In the genomic region with DNA sequence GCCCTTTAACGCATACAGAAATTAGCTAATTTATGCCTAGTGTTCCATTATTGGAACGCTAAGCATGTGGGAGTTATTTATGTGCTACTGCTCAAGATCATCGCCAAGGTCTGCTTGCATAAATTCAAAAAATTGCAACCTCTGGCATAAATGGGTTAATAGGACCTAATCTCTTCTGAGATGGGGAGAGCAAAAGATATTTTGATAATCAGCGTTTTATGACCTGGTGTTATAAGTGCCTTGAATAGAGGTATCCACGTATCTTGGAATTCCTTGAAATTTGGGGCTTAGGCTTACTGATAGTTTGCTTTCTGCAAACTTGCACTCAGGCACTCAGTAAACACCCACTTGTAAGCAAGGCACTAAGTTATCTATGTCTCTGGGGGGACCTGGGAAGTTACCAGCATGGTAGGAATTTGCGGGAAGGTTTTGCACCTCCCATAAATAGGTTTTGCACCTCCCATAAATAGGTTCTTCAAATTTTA, we compare ENCODE assay signal across 1 cellular context.
TF ChIP-seq lines count a peak whose summit lies in the region.

No MANE protein-coding gene starts in this region.

TF ChIP-seq in GM12878, 131 proteins besides CTCF, POLR2A, EP300 and RAD21:
- no peak for TF ChIP-seq WRNIP1 (IDR thresholded peaks at IDR 0.05; ENCODE audit: borderline replicate concordance, low read depth, low read length)
- TF ChIP-seq, protein P1, sequence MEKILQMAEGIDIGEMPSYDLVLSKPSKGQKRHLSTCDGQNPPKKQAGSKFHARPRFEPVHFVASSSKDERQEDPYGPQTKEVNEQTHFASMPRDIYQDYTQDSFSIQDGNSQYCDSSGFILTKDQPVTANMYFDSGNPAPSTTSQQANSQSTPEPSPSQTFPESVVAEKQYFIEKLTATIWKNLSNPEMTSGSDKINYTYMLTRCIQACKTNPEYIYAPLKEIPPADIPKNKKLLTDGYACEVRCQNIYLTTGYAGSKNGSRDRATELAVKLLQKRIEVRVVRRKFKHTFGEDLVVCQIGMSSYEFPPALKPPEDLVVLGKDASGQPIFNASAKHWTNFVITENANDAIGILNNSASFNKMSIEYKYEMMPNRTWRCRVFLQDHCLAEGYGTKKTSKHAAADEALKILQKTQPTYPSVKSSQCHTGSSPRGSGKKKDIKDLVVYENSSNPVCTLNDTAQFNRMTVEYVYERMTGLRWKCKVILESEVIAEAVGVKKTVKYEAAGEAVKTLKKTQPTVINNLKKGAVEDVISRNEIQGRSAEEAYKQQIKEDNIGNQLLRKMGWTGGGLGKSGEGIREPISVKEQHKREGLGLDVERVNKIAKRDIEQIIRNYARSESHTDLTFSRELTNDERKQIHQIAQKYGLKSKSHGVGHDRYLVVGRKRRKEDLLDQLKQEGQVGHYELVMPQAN (conservative IDR thresholded peaks at IDR 0.05): no peak
- no peak; the same call in 1 of the 2 replicates for TF ChIP-seq SIN3A (IDR thresholded peaks at IDR 0.05; ENCODE audit: low read depth, low read length)
- TF ChIP-seq ZNF384 (IDR thresholded peaks at IDR 0.05; ENCODE audit: borderline replicate concordance, low read depth, low read length): no peak
- TF ChIP-seq, protein P2, sequence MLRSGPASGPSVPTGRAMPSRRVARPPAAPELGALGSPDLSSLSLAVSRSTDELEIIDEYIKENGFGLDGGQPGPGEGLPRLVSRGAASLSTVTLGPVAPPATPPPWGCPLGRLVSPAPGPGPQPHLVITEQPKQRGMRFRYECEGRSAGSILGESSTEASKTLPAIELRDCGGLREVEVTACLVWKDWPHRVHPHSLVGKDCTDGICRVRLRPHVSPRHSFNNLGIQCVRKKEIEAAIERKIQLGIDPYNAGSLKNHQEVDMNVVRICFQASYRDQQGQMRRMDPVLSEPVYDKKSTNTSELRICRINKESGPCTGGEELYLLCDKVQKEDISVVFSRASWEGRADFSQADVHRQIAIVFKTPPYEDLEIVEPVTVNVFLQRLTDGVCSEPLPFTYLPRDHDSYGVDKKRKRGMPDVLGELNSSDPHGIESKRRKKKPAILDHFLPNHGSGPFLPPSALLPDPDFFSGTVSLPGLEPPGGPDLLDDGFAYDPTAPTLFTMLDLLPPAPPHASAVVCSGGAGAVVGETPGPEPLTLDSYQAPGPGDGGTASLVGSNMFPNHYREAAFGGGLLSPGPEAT (IDR thresholded peaks at IDR 0.05; ENCODE audit: low read depth): no peak
- no peak for TF ChIP-seq EED (IDR thresholded peaks at IDR 0.05; ENCODE audit: low read depth)
- TF ChIP-seq POLR2AphosphoS2 (IDR thresholded peaks at IDR 0.05; ENCODE audit: low read depth, low read length): 0 out of 2 replicates have a peak, but pooled peaks have one; percentile 18
- no peak for TF ChIP-seq CHD1 (IDR thresholded peaks at IDR 0.05; ENCODE audit: low read depth, low read length)
- no peak for TF ChIP-seq RB1 (IDR thresholded peaks at IDR 0.05; ENCODE audit: borderline replicate concordance)
- peak; percentile 53; the same call in 1 of the 2 replicates for TF ChIP-seq POLR2AphosphoS5 (IDR thresholded peaks at IDR 0.05; ENCODE audit: low read length)
- TF ChIP-seq, protein P3, sequence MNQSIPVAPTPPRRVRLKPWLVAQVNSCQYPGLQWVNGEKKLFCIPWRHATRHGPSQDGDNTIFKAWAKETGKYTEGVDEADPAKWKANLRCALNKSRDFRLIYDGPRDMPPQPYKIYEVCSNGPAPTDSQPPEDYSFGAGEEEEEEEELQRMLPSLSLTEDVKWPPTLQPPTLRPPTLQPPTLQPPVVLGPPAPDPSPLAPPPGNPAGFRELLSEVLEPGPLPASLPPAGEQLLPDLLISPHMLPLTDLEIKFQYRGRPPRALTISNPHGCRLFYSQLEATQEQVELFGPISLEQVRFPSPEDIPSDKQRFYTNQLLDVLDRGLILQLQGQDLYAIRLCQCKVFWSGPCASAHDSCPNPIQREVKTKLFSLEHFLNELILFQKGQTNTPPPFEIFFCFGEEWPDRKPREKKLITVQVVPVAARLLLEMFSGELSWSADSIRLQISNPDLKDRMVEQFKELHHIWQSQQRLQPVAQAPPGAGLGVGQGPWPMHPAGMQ (IDR thresholded peaks at IDR 0.05; ENCODE audit: borderline replicate concordance): no peak
- TF ChIP-seq, protein P4, sequence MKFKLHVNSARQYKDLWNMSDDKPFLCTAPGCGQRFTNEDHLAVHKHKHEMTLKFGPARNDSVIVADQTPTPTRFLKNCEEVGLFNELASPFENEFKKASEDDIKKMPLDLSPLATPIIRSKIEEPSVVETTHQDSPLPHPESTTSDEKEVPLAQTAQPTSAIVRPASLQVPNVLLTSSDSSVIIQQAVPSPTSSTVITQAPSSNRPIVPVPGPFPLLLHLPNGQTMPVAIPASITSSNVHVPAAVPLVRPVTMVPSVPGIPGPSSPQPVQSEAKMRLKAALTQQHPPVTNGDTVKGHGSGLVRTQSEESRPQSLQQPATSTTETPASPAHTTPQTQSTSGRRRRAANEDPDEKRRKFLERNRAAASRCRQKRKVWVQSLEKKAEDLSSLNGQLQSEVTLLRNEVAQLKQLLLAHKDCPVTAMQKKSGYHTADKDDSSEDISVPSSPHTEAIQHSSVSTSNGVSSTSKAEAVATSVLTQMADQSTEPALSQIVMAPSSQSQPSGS (IDR thresholded peaks at IDR 0.05; ENCODE audit: low read length): no peak
- no peak for TF ChIP-seq HDAC6 (IDR thresholded peaks at IDR 0.05; ENCODE audit: unreplicated experiment)
- TF ChIP-seq, protein P5, sequence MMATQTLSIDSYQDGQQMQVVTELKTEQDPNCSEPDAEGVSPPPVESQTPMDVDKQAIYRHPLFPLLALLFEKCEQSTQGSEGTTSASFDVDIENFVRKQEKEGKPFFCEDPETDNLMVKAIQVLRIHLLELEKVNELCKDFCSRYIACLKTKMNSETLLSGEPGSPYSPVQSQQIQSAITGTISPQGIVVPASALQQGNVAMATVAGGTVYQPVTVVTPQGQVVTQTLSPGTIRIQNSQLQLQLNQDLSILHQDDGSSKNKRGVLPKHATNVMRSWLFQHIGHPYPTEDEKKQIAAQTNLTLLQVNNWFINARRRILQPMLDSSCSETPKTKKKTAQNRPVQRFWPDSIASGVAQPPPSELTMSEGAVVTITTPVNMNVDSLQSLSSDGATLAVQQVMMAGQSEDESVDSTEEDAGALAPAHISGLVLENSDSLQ (IDR thresholded peaks at IDR 0.05): no peak
